In the genomic region with DNA sequence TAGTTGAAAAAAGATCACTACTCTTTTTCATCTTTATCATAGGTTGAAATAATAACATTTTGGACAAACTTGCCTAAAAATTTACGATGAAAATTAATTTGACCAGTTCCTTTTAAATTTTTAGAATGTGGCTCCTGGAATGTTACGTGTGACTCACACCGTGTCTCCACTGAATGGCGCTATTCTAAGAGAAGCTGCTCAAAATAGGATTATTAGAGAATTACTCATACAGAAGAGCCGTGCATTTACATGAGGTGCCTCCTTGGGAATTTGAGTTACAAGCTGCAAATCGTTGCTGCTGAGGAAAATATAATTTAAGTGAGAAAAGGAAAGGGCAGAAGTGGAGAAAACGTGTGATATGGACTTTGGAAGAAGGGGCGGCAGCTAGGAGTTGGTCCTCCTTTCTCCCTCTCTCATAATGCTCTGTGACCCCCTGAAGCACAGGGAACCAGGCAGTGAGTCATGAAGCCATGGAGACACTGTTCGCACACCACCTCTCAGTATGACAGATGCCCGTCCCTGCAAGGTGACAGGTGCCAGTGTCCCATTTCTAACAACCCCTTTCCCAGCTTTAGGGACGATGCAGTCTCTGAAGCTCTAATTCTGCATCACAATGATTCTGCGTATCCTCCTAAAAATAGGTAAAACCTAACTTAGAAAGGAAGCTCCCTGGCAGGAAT, we compare ENCODE assay signal across 20 cellular contexts.
"Had no signal": no experiment of that assay in that cellular context is flagged by ENCODE, and none has a peak within 500 bp of the region (broad histone marks: within the 10 kb centered on the region; RNA-seq: fewer than 3 reads in every experiment).

No MANE protein-coding gene starts in this region.

- H3K4me3 Mint-ChIP-seq: activated CD4-positive, alpha-beta memory T cell treated with anti-CD3 and anti-CD28 coated beads for 36 hours; activated naive CD8-positive, alpha-beta T cell treated with anti-CD3 and anti-CD28 coated beads, Interleukin-2, amount 10 ng/mL, durations not matched to agents 7 days and 5 days; memory B cell; nephron progenitor cell had no signal

- H3K4me1 Mint-ChIP-seq: activated naive CD8-positive, alpha-beta T cell treated with anti-CD3 and anti-CD28 coated beads, Interleukin-2, amount 10 ng/mL, durations not matched to agents 7 days and 5 days; memory B cell; nephron progenitor cell had no signal

- ATAC-seq: heart left ventricle had no signal

- H3K27ac Mint-ChIP-seq: activated CD4-positive, alpha-beta memory T cell treated with anti-CD3 and anti-CD28 coated beads for 36 hours; activated naive CD8-positive, alpha-beta T cell treated with anti-CD3 and anti-CD28 coated beads, Interleukin-2, amount 10 ng/mL, durations not matched to agents 7 days and 5 days; memory B cell; nephron progenitor cell had no signal

- DNase-seq: activated CD4-positive, alpha-beta memory T cell treated with anti-CD3 and anti-CD28 coated beads for 36 hours; activated CD4-positive, CD25-positive, alpha-beta regulatory T cell treated with anti-CD3 and anti-CD28 coated beads, Interleukin-2, amount 50 U/mL, for 72 hours; activated naive CD8-positive, alpha-beta T cell treated with anti-CD3 and anti-CD28 coated beads, Interleukin-2, amount 10 ng/mL, durations not matched to agents 7 days and 5 days; activated T-cell treated with anti-CD3 and anti-CD28 coated beads, Interleukin-2, amount 50 U/mL, for 48 hours; aorta; central memory CD4-positive, alpha-beta T cell; cortex of kidney; effector CD8-positive, alpha-beta T cell; heart left ventricle; left ventricle myocardium inferior; nephron progenitor cell; ovary; stimulated activated CD4-positive, alpha-beta T cell treated with anti-CD3 and anti-CD28 coated beads, Interleukin-15, amount 100 ng/mL, for 24 hours; stimulated activated CD4-positive, alpha-beta T cell treated with anti-CD3 and anti-CD28 coated beads, Interleukin-4, amount 100 ng/mL, for 4 hours; stomach; uterus had no signal

- H3K9me3 Mint-ChIP-seq: activated naive CD8-positive, alpha-beta T cell treated with anti-CD3 and anti-CD28 coated beads, Interleukin-2, amount 10 ng/mL, durations not matched to agents 7 days and 5 days; nephron progenitor cell had no signal

- H3K27me3 ChIP-seq: heart left ventricle, ovary, stomach, uterus had no signal

- FAIRE-seq: frontal cortex, islet of Langerhans had no signal

- H3K27ac ChIP-seq: heart left ventricle, left ventricle myocardium inferior, ovary, stomach, thoracic aorta, uterus had no signal

- H3K27me3 Mint-ChIP-seq: activated CD4-positive, alpha-beta memory T cell treated with anti-CD3 and anti-CD28 coated beads for 36 hours; activated naive CD8-positive, alpha-beta T cell treated with anti-CD3 and anti-CD28 coated beads, Interleukin-2, amount 10 ng/mL, durations not matched to agents 7 days and 5 days; memory B cell had no signal

- H3K36me3 Mint-ChIP-seq: activated CD4-positive, alpha-beta memory T cell treated with anti-CD3 and anti-CD28 coated beads for 36 hours; activated naive CD8-positive, alpha-beta T cell treated with anti-CD3 and anti-CD28 coated beads, Interleukin-2, amount 10 ng/mL, durations not matched to agents 7 days and 5 days; memory B cell had no signal

- H3K4me1 ChIP-seq: heart left ventricle, left ventricle myocardium inferior, stomach, uterus had no signal

- H3K4me3 ChIP-seq: heart left ventricle, left ventricle myocardium inferior, ovary, stomach, thoracic aorta, uterus had no signal

- H3K9me3 ChIP-seq: heart left ventricle, left ventricle myocardium inferior, ovary, stomach, thoracic aorta, uterus had no signal

- H3K36me3 ChIP-seq: heart left ventricle, left ventricle myocardium inferior, ovary, stomach, thoracic aorta, uterus had no signal
